8 cellular contexts compared by ENCODE assay signal in genomic region chr10:127907411-127908105, GRCh38. TPM values are rescaled to one million over a fixed set of nuclear protein-coding genes. Genes with fewer than 3 reads are reported as not detected.
DNase-seq lines count a peak whose midpoint lies in the region; ATAC-seq and TF ChIP-seq lines count a peak whose summit lies in the region.

No MANE protein-coding gene starts in this region.

- peak overlapping the region; percentile 84; the same call in 1 of the 2 replicates for H2AFZ ChIP-seq in SK-N-SH (ENCODE audit: low read depth)

- 2% methylated on average over 14 of the region's 65 CpGs for WGBS in SK-N-SH (ENCODE audit: low lambda C conversion rate)
- WGBS in upper lobe of left lung, 2 donors = 0 to 1% methylated on average over 3 to 16 of the region's 65 CpGs

- peak overlapping the region; percentile 32 to 34; a peak in 3 of 4 replicates for H3K27ac ChIP-seq in SK-N-SH (ENCODE audit: low read depth in 2 of 2, low read length in 1 of 2)
- H3K27ac ChIP-seq in muscle layer of colon (ENCODE audit: low read depth, low read length) = peak overlapping the region; percentile 34
- peak overlapping the region; percentile 88 to 91 (median 90) for H3K27ac ChIP-seq in upper lobe of left lung

- H3K4me2 ChIP-seq in SK-N-SH = peak overlapping the region; percentile 83

- no peak for TF ChIP-seq EP300 in SK-N-SH (IDR thresholded peaks at IDR 0.05; ENCODE audit: borderline replicate concordance in 1 of 2, low read depth in 1 of 2, low read length in 1 of 2)
- no peak for TF ChIP-seq EP300 in upper lobe of left lung (IDR thresholded peaks at IDR 0.05)

- H3K4me1 ChIP-seq in SK-N-SH (ENCODE audit: control insufficient read depth in 1 of 2, insufficient read depth in 2 of 2, low read depth in 1 of 2, low read length in 1 of 2) (peaks cover 0 to 12% of the 10 kb centered on the region in 2 experiments; a peak in 1 of 4 replicates), muscle layer of colon (ENCODE audit: insufficient read depth, low read length) (peaks cover 4% of the 10 kb centered on the region), upper lobe of left lung (peaks cover 19 to 32% (median 25%) of the 10 kb centered on the region in 4 donors)

- ATAC-seq in upper lobe of left lung (ENCODE audit: low FRiP score in 2 of 2) (peak in 1 of 2 donors; percentile 44), HG03280 (IDR thresholded peaks at IDR 0.05; ENCODE audit: unreplicated experiment) (no peak), HG03196 (IDR thresholded peaks at IDR 0.05; ENCODE audit: unreplicated experiment) (no peak), HG02973 (IDR thresholded peaks at IDR 0.05; ENCODE audit: unreplicated experiment) (no peak)

- peak; percentile 47 for DNase-seq in GM04503 (ENCODE audit: low read depth)
- DNase-seq in SK-N-SH = peak; percentile 67
- DNase-seq in epithelial cell of esophagus (ENCODE audit: low read depth) = no peak
- peak; percentile 47 to 89 for DNase-seq in upper lobe of left lung

- H3K9ac ChIP-seq in SK-N-SH (peak overlapping the region; percentile 63; the same call in 1 of the 2 replicates), muscle layer of colon (ENCODE audit: low read length) (no peak overlapping the region)

- POLR2A ChIA-PET in SK-N-SH (lab: Yijun Ruan, JAX) = interaction anchor here (0.9 kb wide), 1 partner anchor 13 kb away, joined by 3 read pairs; no protein-coding TSS in a partner anchor

- H3K9me3 ChIP-seq in SK-N-SH = no peaks in the 10 kb centered on the region
- no peaks in the 10 kb centered on the region for H3K9me3 ChIP-seq in muscle layer of colon (ENCODE audit: low read length)
- no peaks in the 10 kb centered on the region for H3K9me3 ChIP-seq in upper lobe of left lung

- H3K27me3 ChIP-seq in SK-N-SH (ENCODE audit: insufficient read depth) (no peaks in the 10 kb centered on the region), muscle layer of colon (ENCODE audit: control insufficient read depth in 1 of 2, insufficient read depth in 2 of 2, low read length in 2 of 2) (peaks cover 0 to 11% of the 10 kb centered on the region in 2 donors), upper lobe of left lung (no peaks in the 10 kb centered on the region)

- no peaks in the 10 kb centered on the region for H3F3A ChIP-seq in SK-N-SH (replicated peaks; ENCODE audit: insufficient read depth)

- CTCF ChIA-PET in SK-N-SH (lab: Yijun Ruan, JAX) = interaction anchor here (0.6 to 13.6 kb wide), 49 partner anchors 14 to 1696 kb away, joined by 3 to 389 read pairs (median 4); no protein-coding TSS in a partner anchor

- peak overlapping the region; percentile 70 to 77 for H3K4me3 ChIP-seq in SK-N-SH (ENCODE audit: low read depth in 2 of 2, low read length in 1 of 2)
- H3K4me3 ChIP-seq in epithelial cell of esophagus (ENCODE audit: low read length) = peak overlapping the region; percentile 22
- peak overlapping the region; percentile 32 to 71 for H3K4me3 ChIP-seq in muscle layer of colon (ENCODE audit: low read depth in 1 of 2, low read length in 2 of 2)
- H3K4me3 ChIP-seq in upper lobe of left lung = peak overlapping the region; percentile 56 to 91 (median 72)

- no peaks in the 10 kb centered on the region for H3K9me2 ChIP-seq in SK-N-SH

- H3K36me3 ChIP-seq in SK-N-SH (replicated peaks in 1 of 2; ENCODE audit: control insufficient read depth in 1 of 2, insufficient read depth in 2 of 2, low read length in 1 of 2) = no peaks in the 10 kb centered on the region
- no peaks in the 10 kb centered on the region for H3K36me3 ChIP-seq in muscle layer of colon (ENCODE audit: insufficient read depth, low read length)
- no peaks in the 10 kb centered on the region for H3K36me3 ChIP-seq in upper lobe of left lung

- TF ChIP-seq RAD21 in SK-N-SH (IDR thresholded peaks at IDR 0.05; ENCODE audit: low read length) = no peak; the same call in 1 of the 2 replicates

- no peak for TF ChIP-seq POLR2A in upper lobe of left lung (IDR thresholded peaks at IDR 0.05)

- TF ChIP-seq CTCF in SK-N-SH (IDR thresholded peaks at IDR 0.05) = 0 out of 2 replicates have a peak, but pooled peaks have one; percentile 5
- no peak for TF ChIP-seq CTCF in epithelial cell of esophagus (IDR thresholded peaks at IDR 0.05; ENCODE audit: insufficient read depth, low read depth, low read length, missing control alignments)
- TF ChIP-seq CTCF in upper lobe of left lung (IDR thresholded peaks at IDR 0.05) = no peak

- H3K79me2 ChIP-seq in SK-N-SH (ENCODE audit: insufficient read depth) = no peaks in the 10 kb centered on the region; the same call in 1 of the 2 replicates

- no peaks in the 10 kb centered on the region for H4K20me1 ChIP-seq in SK-N-SH (ENCODE audit: insufficient read depth)

TF ChIP-seq in SK-N-SH, 30 proteins besides CTCF, POLR2A, EP300 and RAD21:
- no peak for TF ChIP-seq JUND (IDR thresholded peaks at IDR 0.05)
- peak; percentile 21; the same call in 1 of the 2 replicates for TF ChIP-seq TCF12 (IDR thresholded peaks at IDR 0.05)
- TF ChIP-seq NFIC (IDR thresholded peaks at IDR 0.05; ENCODE audit: borderline replicate concordance) = no peak
- TF ChIP-seq FOXJ3 (CRISPR knock-in tag; IDR thresholded peaks at IDR 0.05) = no peak
- no peak for TF ChIP-seq RXRA (IDR thresholded peaks at IDR 0.05; ENCODE audit: borderline replicate concordance, low read depth)
- no peak for TF ChIP-seq GABPA (IDR thresholded peaks at IDR 0.05; ENCODE audit: low read depth)

RNA-seq across cellular contexts. Expression of gene PTPRE, which starts 0.7 kb away (rescaled TPM):
- 6.2 and 11.8 TPM in 2 replicates for polyA plus RNA-seq in SK-N-SH (2012; rRNA removed)
- 8.9 and 9.4 TPM in 2 replicates for polyA plus RNA-seq in SK-N-SH (2012; cell fraction: cytosol; rRNA removed)
- polyA plus RNA-seq in SK-N-SH (2012; cell fraction: nucleus; rRNA removed) = 19.9 and 21.3 TPM in 2 replicates
- 10 to 100 TPM; 49.9 to 89.2 (median 64.2) TPM for total RNA-seq in upper lobe of left lung

RNA-seq across cellular contexts. Expression of gene CLRN3, which starts 14.8 kb away (rescaled TPM):
- polyA plus RNA-seq in SK-N-SH (2012; rRNA removed) = 0.08 and 0.25 TPM in 2 replicates
- 0.13 and 0.28 TPM in 2 replicates for polyA plus RNA-seq in SK-N-SH (2012; cell fraction: cytosol; rRNA removed)
- 0.08 and 0.21 TPM in 2 replicates for polyA plus RNA-seq in SK-N-SH (2012; cell fraction: nucleus; rRNA removed)
- under 1 TPM in 2 of 6 donors, not detected in 4; 0.37 to 0.49 TPM for total RNA-seq in upper lobe of left lung

Comparison
In these comparisons a context has a peak if more than half of its experiments do, and no peak if none do; other contexts are left out.
1. H3K27ac ChIP-seq: peak in every context shown above with its lines; median percentile 90 in upper lobe of left lung; 34 in muscle layer of colon; 33 in SK-N-SH.
2. H3K4me3 ChIP-seq: peak in every context shown above with its lines; median percentile 74 in SK-N-SH; 72 in upper lobe of left lung; 52 in muscle layer of colon; 22 in epithelial cell of esophagus.